In the genomic region with DNA sequence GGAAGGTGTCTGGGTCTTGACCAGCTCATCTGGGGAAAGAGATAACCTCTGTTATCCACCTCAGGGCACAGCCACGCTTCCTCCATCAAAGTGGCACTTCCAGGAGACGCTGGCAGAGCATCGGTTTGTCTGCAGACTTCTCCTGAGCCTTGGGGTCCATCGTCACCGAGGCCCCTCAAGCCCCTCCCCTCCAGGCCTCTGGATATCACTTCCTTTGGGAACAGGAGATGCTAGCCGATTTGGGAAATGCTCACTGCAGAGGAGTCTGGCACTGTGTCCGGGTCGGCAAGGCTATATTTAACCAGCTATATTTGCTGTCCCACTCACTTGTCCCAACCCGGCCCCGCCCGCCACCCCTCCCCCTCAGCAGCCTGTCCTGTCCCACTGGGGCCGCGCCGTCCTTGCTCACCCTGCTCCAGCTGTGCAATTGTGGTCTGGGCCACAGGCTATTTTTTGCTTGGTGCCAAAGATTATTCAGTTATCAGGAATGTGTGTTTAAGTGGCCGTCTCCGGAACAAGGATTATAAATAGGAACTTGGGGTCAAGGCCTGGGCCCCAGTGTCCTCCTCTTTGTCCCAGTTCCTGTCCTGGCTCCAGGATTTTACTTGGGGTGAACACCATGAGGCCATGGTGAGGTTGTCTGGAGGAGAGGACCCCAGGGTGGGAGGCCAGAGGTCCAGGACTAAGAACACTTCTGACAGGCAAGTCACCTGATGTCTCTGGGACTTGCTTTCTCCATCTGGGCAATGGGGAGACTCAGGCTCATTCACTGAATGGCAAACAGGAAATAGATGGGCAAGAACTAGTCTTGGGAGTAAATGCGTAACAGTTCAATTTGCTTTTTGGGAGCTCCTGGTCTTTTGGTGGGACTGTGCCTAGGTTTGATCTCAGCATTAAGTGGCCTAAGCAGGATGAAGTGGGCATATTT, we compare ENCODE assay signal across 11 cellular contexts.
DNase-seq lines count a peak whose midpoint lies in the region; ATAC-seq and TF ChIP-seq lines count a peak whose summit lies in the region.
"Had no signal": no experiment of that assay in that cellular context is flagged by ENCODE, and none has a peak within 500 bp of the region (broad histone marks: within the 10 kb centered on the region; RNA-seq: fewer than 3 reads in every experiment).

No MANE protein-coding gene starts in this region.

- peaks cover 12% of the 10 kb centered on the region for H3K4me1 ChIP-seq in mammary epithelial cell (ENCODE audit: insufficient read depth, low read length)
- peaks cover 26 to 48% (median 35%) of the 10 kb centered on the region in 4 donors for H3K4me1 ChIP-seq in upper lobe of left lung

- H3K36me3 Mint-ChIP-seq in natural killer cell treated with Interleukin-12 subunit alpha and Interleukin-12 subunit beta and Interleukin-15 and Interleukin-18, amount 100 ng/mL, for 72 hours = peaks cover under 1% of the 10 kb centered on the region
- H3K36me3 Mint-ChIP-seq in stimulated activated naive B cell treated with anti-CD40 and anti-IgM and Interleukin-4, amounts not matched to agents 10 μg/mL and 1 μg/mL and 100 μg/mL, for 72 hours = no peaks in the 10 kb centered on the region

- 23% methylated on average over 5 of the region's 17 CpGs for WGBS in mammary epithelial cell (ENCODE audit: low coverage, missing lambda C conversion rate)
- 25 to 34% methylated on average over 12 to 17 of the region's 17 CpGs for WGBS in upper lobe of left lung, 2 donors

- H3K4me3 Mint-ChIP-seq in natural killer cell treated with Interleukin-12 subunit alpha and Interleukin-12 subunit beta and Interleukin-15 and Interleukin-18, amount 100 ng/mL, for 72 hours = no peak overlapping the region
- H3K4me3 Mint-ChIP-seq in stimulated activated naive B cell treated with anti-CD40 and anti-IgM and Interleukin-4, amounts not matched to agents 10 μg/mL and 1 μg/mL and 100 μg/mL, for 72 hours = no peak overlapping the region
- H3K4me3 Mint-ChIP-seq: H9 had no signal

- no peak for TF ChIP-seq POLR2A in upper lobe of left lung (IDR thresholded peaks at IDR 0.05)

- intact Hi-C loops in mammary epithelial cell (cut with micrococcal nuclease) = no loop called here

- CTCF ChIA-PET in mammary epithelial cell (lab: Charles Lee; ENCODE audit: low non-redundant PET) = no interaction called here

- H3K4me2 ChIP-seq in mammary epithelial cell (ENCODE audit: insufficient read depth, low read depth, low read length) = peak overlapping the region; percentile 46

- dilution Hi-C loops in mammary epithelial cell (cut with HindIII; ENCODE audit: low sequenced_read_pairs) = no loop called here

- ATAC-seq in left lobe of liver = peak; percentile 58
- ATAC-seq in upper lobe of left lung (ENCODE audit: low FRiP score in 2 of 2) = peak; percentile 72 to 75
- no peak for ATAC-seq in stimulated activated naive CD8-positive, alpha-beta T cell treated with anti-CD3 and anti-CD28 coated beads, Interleukin-15, Interleukin-2, amounts not matched to agents 100 U/mL and 50 U/mL, for 24 hours
- no peak for ATAC-seq in natural killer cell treated with Interleukin-12 subunit alpha and Interleukin-12 subunit beta and Interleukin-15 and Interleukin-18, amount 100 ng/mL, for 72 hours
- no peak for ATAC-seq in stimulated activated naive B cell treated with anti-CD40 and anti-IgM and Interleukin-4, amounts not matched to agents 10 μg/mL and 1 μg/mL and 100 μg/mL, for 72 hours (replicated peaks)

- no peaks in the 10 kb centered on the region for H3K79me2 ChIP-seq in mammary epithelial cell (ENCODE audit: insufficient read depth, low read length)

- no peaks in the 10 kb centered on the region for H4K20me1 ChIP-seq in mammary epithelial cell (ENCODE audit: insufficient read depth, low read length)

- no peak overlapping the region for H3K27ac ChIP-seq in mammary epithelial cell (ENCODE audit: insufficient read depth, low read depth, low read length)
- peak overlapping the region; percentile 59 to 73 (median 62) for H3K27ac ChIP-seq in upper lobe of left lung

- no peak overlapping the region for H2AFZ ChIP-seq in mammary epithelial cell (ENCODE audit: low read depth, low read length)

- peak; percentile 68 for DNase-seq in HuH-7.5 (ENCODE audit: low spot score)
- DNase-seq in mammary epithelial cell = peak; percentile 49
- DNase-seq in left lobe of liver (ENCODE audit: low spot score) = peak; percentile 54
- DNase-seq in upper lobe of left lung = peak; percentile 82 to 89
- no peak for DNase-seq in stimulated activated naive CD8-positive, alpha-beta T cell treated with anti-CD3 and anti-CD28 coated beads, Interleukin-15, Interleukin-2, amounts not matched to agents 100 U/mL and 50 U/mL, for 24 hours
- no peak for DNase-seq in DMS153 (lab: John Stamatoyannopoulos, UW)
- DNase-seq in natural killer cell treated with Interleukin-12 subunit alpha and Interleukin-12 subunit beta and Interleukin-15 and Interleukin-18, amount 100 ng/mL, for 72 hours (ENCODE audit: low spot score) = no peak
- no peak for DNase-seq in stimulated activated naive B cell treated with anti-CD40 and anti-IgM and Interleukin-4, amounts not matched to agents 10 μg/mL and 1 μg/mL and 100 μg/mL, for 72 hours
- DNase-seq: activated T-cell treated with anti-CD3 and anti-CD28 coated beads, Interleukin-2, amount 50 U/mL, for 1 hour; H9; SHP77 treated with DMSO at 0.1 percent for 48 hours had no signal

- H3K27me3 ChIP-seq in mammary epithelial cell (ENCODE audit: insufficient read depth, low read length) = no peaks in the 10 kb centered on the region
- no peaks in the 10 kb centered on the region for H3K27me3 ChIP-seq in upper lobe of left lung

- no peak overlapping the region for H3K9ac ChIP-seq in mammary epithelial cell (ENCODE audit: insufficient read depth, low read length)

- TF ChIP-seq EP300 in upper lobe of left lung (IDR thresholded peaks at IDR 0.05) = peak in 2 of 4 donors; percentile 64 to 72

- H3K27ac Mint-ChIP-seq in natural killer cell treated with Interleukin-12 subunit alpha and Interleukin-12 subunit beta and Interleukin-15 and Interleukin-18, amount 100 ng/mL, for 72 hours = no peak overlapping the region
- no peak overlapping the region for H3K27ac Mint-ChIP-seq in stimulated activated naive B cell treated with anti-CD40 and anti-IgM and Interleukin-4, amounts not matched to agents 10 μg/mL and 1 μg/mL and 100 μg/mL, for 72 hours

- H3K36me3 ChIP-seq in mammary epithelial cell (ENCODE audit: insufficient read depth, low read length) (no peaks in the 10 kb centered on the region), upper lobe of left lung (no peaks in the 10 kb centered on the region)

- no peaks in the 10 kb centered on the region for H3K4me1 Mint-ChIP-seq in natural killer cell treated with Interleukin-12 subunit alpha and Interleukin-12 subunit beta and Interleukin-15 and Interleukin-18, amount 100 ng/mL, for 72 hours (ENCODE audit: low read depth in 2 of 2)
- H3K4me1 Mint-ChIP-seq in stimulated activated naive B cell treated with anti-CD40 and anti-IgM and Interleukin-4, amounts not matched to agents 10 μg/mL and 1 μg/mL and 100 μg/mL, for 72 hours = no peaks in the 10 kb centered on the region
- H3K4me1 Mint-ChIP-seq: H9 had no signal

- peaks cover under 1% of the 10 kb centered on the region for H3K9me3 Mint-ChIP-seq in natural killer cell treated with Interleukin-12 subunit alpha and Interleukin-12 subunit beta and Interleukin-15 and Interleukin-18, amount 100 ng/mL, for 72 hours
- H3K9me3 Mint-ChIP-seq in stimulated activated naive B cell treated with anti-CD40 and anti-IgM and Interleukin-4, amounts not matched to agents 10 μg/mL and 1 μg/mL and 100 μg/mL, for 72 hours = peaks cover under 1 to 2% of the 10 kb centered on the region in 2 donors

- no peak for TF ChIP-seq CTCF in mammary epithelial cell (conservative IDR thresholded peaks at IDR 0.05 in 1 of 2, IDR thresholded peaks at IDR 0.05 in 1 of 2; ENCODE audit: extremely low read depth in 1 of 2, insufficient read depth in 1 of 2, low read depth in 1 of 2, low read length in 2 of 2)
- TF ChIP-seq CTCF in upper lobe of left lung (IDR thresholded peaks at IDR 0.05) = no peak

- H3K4me3 ChIP-seq in mammary epithelial cell (replicated peaks in 1 of 3; ENCODE audit: insufficient read depth in 1 of 3, low read depth in 2 of 3, low read length in 3 of 3) = no peak overlapping the region
- no peak overlapping the region for H3K4me3 ChIP-seq in upper lobe of left lung

- H3K9me3 ChIP-seq in mammary epithelial cell (replicated peaks; ENCODE audit: insufficient read depth, low read length) (no peaks in the 10 kb centered on the region), upper lobe of left lung (no peaks in the 10 kb centered on the region)

- peaks cover 0 to 2% of the 10 kb centered on the region in 2 donors for H3K27me3 Mint-ChIP-seq in natural killer cell treated with Interleukin-12 subunit alpha and Interleukin-12 subunit beta and Interleukin-15 and Interleukin-18, amount 100 ng/mL, for 72 hours
- no peaks in the 10 kb centered on the region for H3K27me3 Mint-ChIP-seq in stimulated activated naive B cell treated with anti-CD40 and anti-IgM and Interleukin-4, amounts not matched to agents 10 μg/mL and 1 μg/mL and 100 μg/mL, for 72 hours

- no TSS peak for BruUV-seq in mammary epithelial cell (replicated peaks; lab: Mats Ljungman, UMichigan)

- in situ Hi-C loops in mammary epithelial cell (cut with MboI; ENCODE audit: low sequenced_read_pairs in 2 of 2) = no loop called here

Comparison
In these comparisons a context has a peak if more than half of its experiments do, and no peak if none do; other contexts are left out.
1. DNase-seq: peak in HuH-7.5 (single experiment), mammary epithelial cell (single experiment), left lobe of liver (single experiment) and upper lobe of left lung (2 of 2); none in stimulated activated naive CD8-positive, alpha-beta T cell treated with anti-CD3 and anti-CD28 coated beads, Interleukin-15, Interleukin-2, amounts not matched to agents 100 U/mL and 50 U/mL, for 24 hours (single experiment), DMS153 (single experiment), natural killer cell treated with Interleukin-12 subunit alpha and Interleukin-12 subunit beta and Interleukin-15 and Interleukin-18, amount 100 ng/mL, for 72 hours (single experiment) and stimulated activated naive B cell treated with anti-CD40 and anti-IgM and Interleukin-4, amounts not matched to agents 10 μg/mL and 1 μg/mL and 100 μg/mL, for 72 hours (single experiment).
2. ATAC-seq: peak in left lobe of liver (single experiment) and upper lobe of left lung (2 of 2); none in stimulated activated naive CD8-positive, alpha-beta T cell treated with anti-CD3 and anti-CD28 coated beads, Interleukin-15, Interleukin-2, amounts not matched to agents 100 U/mL and 50 U/mL, for 24 hours (single experiment), natural killer cell treated with Interleukin-12 subunit alpha and Interleukin-12 subunit beta and Interleukin-15 and Interleukin-18, amount 100 ng/mL, for 72 hours (0 of 2) and stimulated activated naive B cell treated with anti-CD40 and anti-IgM and Interleukin-4, amounts not matched to agents 10 μg/mL and 1 μg/mL and 100 μg/mL, for 72 hours (0 of 2).